Comparison of ENCODE assay signal across 25 cellular contexts in genomic region chr17:66373079-66373478, GRCh38.
A peak's percentile ranks its signal among the peaks of the same experiment; 100 is the strongest.
DNase-seq lines count a peak whose midpoint lies in the region; ATAC-seq, FAIRE-seq and TF ChIP-seq lines count a peak whose summit lies in the region.
"Had no signal": no experiment of that assay in that cellular context is flagged by ENCODE, and none has a peak within 500 bp of the region (broad histone marks: within the 10 kb centered on the region; RNA-seq: fewer than 3 reads in every experiment).

No MANE protein-coding gene starts in this region.

- H3K9me3 ChIP-seq in CD4-positive, alpha-beta T cell (ENCODE audit: control insufficient read depth, low read length) = no peaks in the 10 kb centered on the region
- H3K9me3 ChIP-seq in T-helper 17 cell (ENCODE audit: control insufficient read depth, low read length, poor library complexity, severe bottlenecking) (no peaks in the 10 kb centered on the region), K562 (replicated peaks; ENCODE audit: control insufficient read depth, insufficient read depth, low read depth, low read length) (no peaks in the 10 kb centered on the region), Peyer's patch (no peaks in the 10 kb centered on the region)
- H3K9me3 ChIP-seq: adrenal gland, MG63, ovary, suprapubic skin, upper lobe of left lung had no signal

- POLR2A ChIA-PET in CD4-positive, alpha-beta T cell (lab: Charles Lee) = no interaction called here
- POLR2A ChIA-PET in K562 (lab: Yijun Ruan, JAX) = no interaction called here

- H3K79me2 ChIP-seq in K562 (ENCODE audit: control insufficient read depth, insufficient read depth, low read length) = peaks cover 14% of the 10 kb centered on the region

- ATAC-seq in CD4-positive, alpha-beta T cell (ENCODE audit: poor library complexity) = no peak
- no peak for ATAC-seq in T-helper 17 cell
- ATAC-seq in K562 = no peak
- ATAC-seq in GM18909 (IDR thresholded peaks at IDR 0.05; ENCODE audit: poor library complexity, unreplicated experiment) = no peak
- ATAC-seq: esophagus mucosa; PC-3; stimulated activated memory B cell treated with anti-CD40 and anti-IgM and Interleukin-4, amounts not matched to agents 10 μg/mL and 1 μg/mL and 100 μg/mL, for 72 hours had no signal

- H3K9me1 ChIP-seq in K562 (ENCODE audit: control insufficient read depth, insufficient read depth, low read length) = no peaks in the 10 kb centered on the region

- intact Hi-C loops in CD4-positive, alpha-beta T cell (cut with DNase I, micrococcal nuclease) = loop anchor here in 1 of 2 experiments (5.0 kb wide), 1 partner anchor 54 kb away; no protein-coding TSS in a partner anchor
- intact Hi-C loops in K562 (cut with micrococcal nuclease) = no loop called here

- no peak overlapping the region for H3K27ac ChIP-seq in CD4-positive, alpha-beta T cell (ENCODE audit: low read depth, low read length)
- H3K27ac ChIP-seq in K562 (ENCODE audit: extremely low read depth, low read depth, low read length) = no peak overlapping the region
- H3K27ac ChIP-seq in Peyer's patch = no peak overlapping the region
- H3K27ac ChIP-seq: adrenal gland, ovary, suprapubic skin, upper lobe of left lung had no signal

- no peak overlapping the region for H3K4me3 Mint-ChIP-seq in T-helper 1 cell treated with Interleukin-12 subunit alpha and Interleukin-12 subunit beta and Interleukin-4 antibody, amounts not matched to agents 30 μg/mL and 1 μg/mL, for 36 hours
- H3K4me3 Mint-ChIP-seq in CD4-positive, alpha-beta T cell = no peak overlapping the region
- H3K4me3 Mint-ChIP-seq in T-helper 17 cell = no peak overlapping the region
- H3K4me3 Mint-ChIP-seq: central memory CD8-positive, alpha-beta T cell; dendritic cell treated with granulocyte-macrophage colony-stimulating factor and Interleukin-4, amounts not matched to agents 40 ng/mL and 50 ng/mL, for 4 days; stimulated activated memory B cell treated with anti-CD40 and anti-IgM and Interleukin-4, amounts not matched to agents 10 μg/mL and 1 μg/mL and 100 μg/mL, for 72 hours had no signal

- H3K36me3 Mint-ChIP-seq in T-helper 1 cell treated with Interleukin-12 subunit alpha and Interleukin-12 subunit beta and Interleukin-4 antibody, amounts not matched to agents 30 μg/mL and 1 μg/mL, for 36 hours (ENCODE audit: low read depth) = peaks cover 12% of the 10 kb centered on the region
- H3K36me3 Mint-ChIP-seq in CD4-positive, alpha-beta T cell (ENCODE audit: low read depth) = peaks cover 13% of the 10 kb centered on the region
- peaks cover 2% of the 10 kb centered on the region for H3K36me3 Mint-ChIP-seq in T-helper 17 cell (ENCODE audit: low read depth)
- H3K36me3 Mint-ChIP-seq: stimulated activated memory B cell treated with anti-CD40 and anti-IgM and Interleukin-4, amounts not matched to agents 10 μg/mL and 1 μg/mL and 100 μg/mL, for 72 hours had no signal

- no peak overlapping the region for H3K4me2 ChIP-seq in K562 (ENCODE audit: insufficient read depth, low read length)

- H3K4me1 Mint-ChIP-seq in T-helper 1 cell treated with Interleukin-12 subunit alpha and Interleukin-12 subunit beta and Interleukin-4 antibody, amounts not matched to agents 30 μg/mL and 1 μg/mL, for 36 hours (ENCODE audit: low read depth) = peaks cover 48% of the 10 kb centered on the region
- H3K4me1 Mint-ChIP-seq in CD4-positive, alpha-beta T cell (ENCODE audit: low read depth) = peaks cover 79% of the 10 kb centered on the region
- H3K4me1 Mint-ChIP-seq in T-helper 17 cell = peaks cover 22% of the 10 kb centered on the region
- H3K4me1 Mint-ChIP-seq: central memory CD8-positive, alpha-beta T cell; stimulated activated memory B cell treated with anti-CD40 and anti-IgM and Interleukin-4, amounts not matched to agents 10 μg/mL and 1 μg/mL and 100 μg/mL, for 72 hours had no signal

- TF ChIP-seq RAD21 in K562 (CRISPR knock-in tag; conservative IDR thresholded peaks at IDR 0.05 in 1 of 2, IDR thresholded peaks at IDR 0.05 in 1 of 2) = no peak

- TF ChIP-seq POLR2A in K562 (conservative IDR thresholded peaks at IDR 0.05) = no peak
- no peak for TF ChIP-seq POLR2A in Peyer's patch (IDR thresholded peaks at IDR 0.05)

- no peak for DNase-seq in T-helper 1 cell
- DNase-seq in CD4-positive, alpha-beta T cell = no peak
- DNase-seq in T-helper 17 cell = no peak
- no peak for DNase-seq in K562 (ENCODE audit: extremely low read depth in 1 of 4, low spot score in 3 of 4)
- no peak for DNase-seq in H4 (ENCODE audit: low spot score)
- no peak for DNase-seq in Peyer's patch
- DNase-seq: activated CD4-positive, alpha-beta T cell treated with anti-CD3 and anti-CD28 coated beads for 48 hours; adrenal gland; MG63; NCI-H2081 treated with DMSO at 0.1 percent for 48 hours; NCI-H2227 treated with DMSO at 0.1 percent for 48 hours; NCI-H526; ovary; PC-3; stimulated activated CD4-positive, alpha-beta T cell treated with anti-CD3 and anti-CD28 coated beads, Interleukin-15, amount 100 ng/mL, for 24 hours; T-helper 9 cell; upper lobe of left lung had no signal

- no peak overlapping the region for H3K4me3 ChIP-seq in K562
- H3K4me3 ChIP-seq in Peyer's patch = no peak overlapping the region
- H3K4me3 ChIP-seq: adrenal gland, MG63, ovary, suprapubic skin, upper lobe of left lung had no signal

- 62% methylated on average over 3 of the region's 3 CpGs for WGBS in K562 (ENCODE audit: insufficient coverage, low coverage, missing lambda C conversion rate)

- TF ChIP-seq EP300 in K562 (IDR thresholded peaks at IDR 0.05; ENCODE audit: low read length) = no peak

- no peak overlapping the region for H2AFZ ChIP-seq in K562 (ENCODE audit: low read depth, low read length)

- H3K27me3 ChIP-seq in CD4-positive, alpha-beta T cell (ENCODE audit: control insufficient read depth, insufficient read depth, low read length) = no peaks in the 10 kb centered on the region
- H3K27me3 ChIP-seq in K562 (ENCODE audit: control insufficient read depth in 2 of 2, insufficient read depth in 2 of 2, low read length in 2 of 2) (no peaks in the 10 kb centered on the region), Peyer's patch (no peaks in the 10 kb centered on the region)
- H3K27me3 ChIP-seq: adrenal gland, MG63, ovary, suprapubic skin, upper lobe of left lung had no signal

- H3K9me3 Mint-ChIP-seq in T-helper 1 cell treated with Interleukin-12 subunit alpha and Interleukin-12 subunit beta and Interleukin-4 antibody, amounts not matched to agents 30 μg/mL and 1 μg/mL, for 36 hours = no peaks in the 10 kb centered on the region
- no peaks in the 10 kb centered on the region for H3K9me3 Mint-ChIP-seq in CD4-positive, alpha-beta T cell
- H3K9me3 Mint-ChIP-seq: central memory CD8-positive, alpha-beta T cell; dendritic cell treated with granulocyte-macrophage colony-stimulating factor and Interleukin-4, amounts not matched to agents 40 ng/mL and 50 ng/mL, for 4 days; stimulated activated memory B cell treated with anti-CD40 and anti-IgM and Interleukin-4, amounts not matched to agents 10 μg/mL and 1 μg/mL and 100 μg/mL, for 72 hours had no signal

- H3K36me3 ChIP-seq in K562 (ENCODE audit: control insufficient read depth, insufficient read depth, low read length) (no peaks in the 10 kb centered on the region), Peyer's patch (no peaks in the 10 kb centered on the region)
- H3K36me3 ChIP-seq: adrenal gland, MG63, ovary, suprapubic skin, upper lobe of left lung had no signal

- no peak overlapping the region for H3K9ac ChIP-seq in K562 (ENCODE audit: insufficient read depth in 1 of 2, low read depth in 2 of 2, low read length in 2 of 2)

- no TSS peak for BruUV-seq in K562 (replicated peaks; lab: Mats Ljungman, UMichigan)

- H3K4me1 ChIP-seq in K562 (replicated peaks in 1 of 2; ENCODE audit: control insufficient read depth in 2 of 2, insufficient read depth in 2 of 2, low read length in 2 of 2) (peaks cover 10 to 12% of the 10 kb centered on the region in 2 experiments; a peak in 4 of 5 replicates), Peyer's patch (peaks cover 0 to 25% (median 0%) of the 10 kb centered on the region in 4 donors)
- H3K4me1 ChIP-seq: suprapubic skin had no signal

- H4K20me1 ChIP-seq in K562 (replicated peaks; ENCODE audit: control insufficient read depth, insufficient read depth, low read length) = no peaks in the 10 kb centered on the region

- no peaks in the 10 kb centered on the region for H3K27me3 Mint-ChIP-seq in T-helper 1 cell treated with Interleukin-12 subunit alpha and Interleukin-12 subunit beta and Interleukin-4 antibody, amounts not matched to agents 30 μg/mL and 1 μg/mL, for 36 hours (ENCODE audit: low read depth)
- no peaks in the 10 kb centered on the region for H3K27me3 Mint-ChIP-seq in CD4-positive, alpha-beta T cell
- H3K27me3 Mint-ChIP-seq in T-helper 17 cell = no peaks in the 10 kb centered on the region
- H3K27me3 Mint-ChIP-seq: central memory CD8-positive, alpha-beta T cell; dendritic cell treated with granulocyte-macrophage colony-stimulating factor and Interleukin-4, amounts not matched to agents 40 ng/mL and 50 ng/mL, for 4 days; stimulated activated memory B cell treated with anti-CD40 and anti-IgM and Interleukin-4, amounts not matched to agents 10 μg/mL and 1 μg/mL and 100 μg/mL, for 72 hours had no signal

- peak overlapping the region; percentile 31 for H3K27ac Mint-ChIP-seq in T-helper 1 cell treated with Interleukin-12 subunit alpha and Interleukin-12 subunit beta and Interleukin-4 antibody, amounts not matched to agents 30 μg/mL and 1 μg/mL, for 36 hours
- H3K27ac Mint-ChIP-seq in CD4-positive, alpha-beta T cell = peak overlapping the region; percentile 79
- peak overlapping the region; percentile 32 for H3K27ac Mint-ChIP-seq in T-helper 17 cell
- H3K27ac Mint-ChIP-seq: dendritic cell treated with granulocyte-macrophage colony-stimulating factor and Interleukin-4, amounts not matched to agents 40 ng/mL and 50 ng/mL, for 4 days; stimulated activated memory B cell treated with anti-CD40 and anti-IgM and Interleukin-4, amounts not matched to agents 10 μg/mL and 1 μg/mL and 100 μg/mL, for 72 hours had no signal

- CTCF ChIA-PET in CD4-positive, alpha-beta T cell (lab: Charles Lee) = no interaction called here
- CTCF ChIA-PET in K562 (lab: Yijun Ruan, JAX; ENCODE audit: low intra/inter-chr PET ratio) = no interaction called here

- FAIRE-seq in K562 (lab: Jason Lieb, UNC) = no peak
- FAIRE-seq: H1 had no signal

- in situ Hi-C loops in K562 (cut with MboI) = no loop called here

- TF ChIP-seq CTCF in CD4-positive, alpha-beta T cell (IDR thresholded peaks at IDR 0.05) = no peak
- TF ChIP-seq CTCF in K562 (IDR thresholded peaks at IDR 0.05 in 2 of 3, conservative IDR thresholded peaks at IDR 0.05 in 1 of 3; ENCODE audit: insufficient read depth in 2 of 3, low read depth in 1 of 3, low read length in 3 of 3) (no peak), Peyer's patch (IDR thresholded peaks at IDR 0.05) (no peak)
